Comparison of ENCODE assay signal across 9 cellular contexts in the genomic region with DNA sequence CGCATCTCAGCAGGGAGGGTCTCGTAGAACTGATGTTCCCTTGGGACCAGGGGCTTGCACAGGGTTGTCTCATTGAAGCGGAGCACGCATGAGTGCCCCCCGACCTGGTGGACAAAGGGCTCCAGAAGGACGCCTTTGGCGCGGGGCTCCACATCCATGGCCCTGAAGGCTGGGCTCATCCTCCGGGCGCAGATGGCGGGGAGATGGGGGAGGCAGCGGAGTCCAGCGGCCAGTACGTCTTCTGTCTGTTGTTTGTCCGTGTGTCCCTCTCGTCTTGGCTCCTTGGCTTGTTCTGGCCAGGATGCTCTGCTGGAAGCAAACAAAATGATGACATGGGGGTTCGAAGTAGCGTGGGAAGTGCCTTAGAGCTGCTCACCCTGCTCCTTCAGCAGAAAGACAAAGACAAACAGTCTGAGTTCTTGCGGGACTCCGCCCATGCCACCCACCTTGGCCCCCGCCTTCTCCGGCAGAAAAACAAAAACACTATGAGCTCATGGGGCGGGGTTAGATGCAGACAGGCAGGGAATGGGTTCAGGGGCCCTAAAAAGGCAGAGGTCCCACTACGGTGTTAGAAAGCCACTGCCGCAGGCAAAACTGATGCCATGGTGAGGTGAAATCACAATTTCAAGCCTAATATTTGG. TPM values are rescaled to one million over a fixed set of nuclear protein-coding genes. Genes with fewer than 3 reads are reported as not detected.
DNase-seq lines count a peak whose midpoint lies in the region; ATAC-seq and TF ChIP-seq lines count a peak whose summit lies in the region.
"Had no signal": no experiment of that assay in that cellular context is flagged by ENCODE, and none has a peak within 500 bp of the region (broad histone marks: within the 10 kb centered on the region; RNA-seq: fewer than 3 reads in every experiment).

No MANE protein-coding gene starts in this region.

- 0 out of 2 replicates have a peak, but pooled peaks cover 5% of the 10 kb centered on the region for H3K4me1 ChIP-seq in Caco-2
- H3K4me1 ChIP-seq in cardiac muscle cell (ENCODE audit: low read depth), result peaks cover 3% of the 10 kb centered on the region
- peaks cover 16% of the 10 kb centered on the region for H3K4me1 ChIP-seq in parathyroid adenoma

- no peak for ATAC-seq in activated T-helper 17 cell treated with anti-CD3 and anti-CD28 coated beads, Interleukin-2, amount 50 U/mL, for 72 hours (replicated peaks)
- ATAC-seq: activated T-cell treated with anti-CD3 and anti-CD28 coated beads, Interleukin-2, amount 50 U/mL, for 72 hours had no signal

- no TSS peak for BruUV-seq in Caco-2 (replicated peaks; lab: Mats Ljungman, UMichigan)

- peaks cover 55% of the 10 kb centered on the region for H3K79me2 ChIP-seq in parathyroid adenoma

- H3K27ac Mint-ChIP-seq in Caco-2 (ENCODE audit: unreplicated experiment), result peak overlapping the region; percentile 51
- peak overlapping the region; percentile 45 for H3K27ac Mint-ChIP-seq in activated T-helper 17 cell treated with anti-CD3 and anti-CD28 coated beads, Interleukin-2, amount 50 U/mL, for 72 hours
- H3K27ac Mint-ChIP-seq: activated T-cell treated with anti-CD3 and anti-CD28 coated beads, Interleukin-2, amount 50 U/mL, for 72 hours had no signal

- H3K4me3 ChIP-seq in Caco-2 (ENCODE audit: low read depth, low read length) (no peak overlapping the region), cardiac muscle cell (no peak overlapping the region), parathyroid adenoma (ENCODE audit: low read depth, low read length) (peak overlapping the region; percentile 33)

- H3K27ac ChIP-seq in cardiac muscle cell (peak overlapping the region; percentile 39), parathyroid adenoma (peak overlapping the region; percentile 89)

- peaks cover 85% of the 10 kb centered on the region for H3K36me3 Mint-ChIP-seq in Caco-2 (ENCODE audit: insufficient read depth, unreplicated experiment)
- H3K36me3 Mint-ChIP-seq in activated T-helper 17 cell treated with anti-CD3 and anti-CD28 coated beads, Interleukin-2, amount 50 U/mL, for 72 hours (ENCODE audit: low read depth), result peaks cover 82% of the 10 kb centered on the region

- H3K9me3 ChIP-seq in Caco-2 (no peaks in the 10 kb centered on the region), cardiac muscle cell (ENCODE audit: low read depth) (no peaks in the 10 kb centered on the region), parathyroid adenoma (ENCODE audit: control insufficient read depth, low read length) (no peaks in the 10 kb centered on the region)

- H3K9ac ChIP-seq in parathyroid adenoma, result no peak overlapping the region

- TF ChIP-seq CTCF in Caco-2 (IDR thresholded peaks at IDR 0.05; ENCODE audit: insufficient read depth in 1 of 2, low read depth in 1 of 2, low read length in 1 of 2, severe bottlenecking in 1 of 2, unreplicated experiment in 1 of 2) (no peak), cardiac muscle cell (IDR thresholded peaks at IDR 0.05; ENCODE audit: low read depth, low read length) (no peak), parathyroid adenoma (IDR thresholded peaks at IDR 0.05) (no peak), GM10248 (IDR thresholded peaks at IDR 0.05; ENCODE audit: control extremely low read depth, extremely low read depth, low read depth, missing control alignments) (no peak)

- DNase-seq in Caco-2 (no peak), cardiac muscle cell (ENCODE audit: low read depth in 1 of 2, low spot score in 1 of 2) (peak in 1 of 2 donors; percentile 81), GM10248 (ENCODE audit: extremely low spot score) (no peak), DMS53 (lab: John Stamatoyannopoulos, UW) (no peak), NCI-H510A treated with DMSO at 0.1 percent for 48 hours (lab: John Stamatoyannopoulos, UW) (no peak), HT-29 (ENCODE audit: low spot score) (no peak)
- DNase-seq: activated T-cell treated with anti-CD3 and anti-CD28 coated beads, Interleukin-2, amount 50 U/mL, for 72 hours had no signal

- peak overlapping the region; percentile 65 for H3K4me2 ChIP-seq in parathyroid adenoma (ENCODE audit: low read length)

- H3K9me3 Mint-ChIP-seq in Caco-2 (ENCODE audit: unreplicated experiment), result no peaks in the 10 kb centered on the region
- no peaks in the 10 kb centered on the region for H3K9me3 Mint-ChIP-seq in activated T-helper 17 cell treated with anti-CD3 and anti-CD28 coated beads, Interleukin-2, amount 50 U/mL, for 72 hours
- H3K9me3 Mint-ChIP-seq: activated T-cell treated with anti-CD3 and anti-CD28 coated beads, Interleukin-2, amount 50 U/mL, for 72 hours had no signal

- intact Hi-C loops in Caco-2 (cut with micrococcal nuclease; ENCODE audit: unreplicated experiment), result no loop called here

- peaks cover 7% of the 10 kb centered on the region for H3K4me1 Mint-ChIP-seq in Caco-2 (ENCODE audit: low read depth, unreplicated experiment)
- peaks cover 10% of the 10 kb centered on the region for H3K4me1 Mint-ChIP-seq in activated T-helper 17 cell treated with anti-CD3 and anti-CD28 coated beads, Interleukin-2, amount 50 U/mL, for 72 hours

- H3K4me3 Mint-ChIP-seq in Caco-2 (ENCODE audit: unreplicated experiment), result no peak overlapping the region
- H3K4me3 Mint-ChIP-seq in activated T-helper 17 cell treated with anti-CD3 and anti-CD28 coated beads, Interleukin-2, amount 50 U/mL, for 72 hours, result no peak overlapping the region
- H3K4me3 Mint-ChIP-seq: activated T-cell treated with anti-CD3 and anti-CD28 coated beads, Interleukin-2, amount 50 U/mL, for 72 hours had no signal

- no peaks in the 10 kb centered on the region for H3K27me3 ChIP-seq in Caco-2 (replicated peaks; ENCODE audit: control insufficient read depth, insufficient read depth, low read length)
- no peaks in the 10 kb centered on the region for H3K27me3 ChIP-seq in cardiac muscle cell
- H3K27me3 ChIP-seq in parathyroid adenoma (ENCODE audit: control insufficient read depth, insufficient read depth, low read length), result no peaks in the 10 kb centered on the region

- no peaks in the 10 kb centered on the region for H3K27me3 Mint-ChIP-seq in Caco-2 (ENCODE audit: insufficient read depth, unreplicated experiment)
- no peaks in the 10 kb centered on the region for H3K27me3 Mint-ChIP-seq in activated T-helper 17 cell treated with anti-CD3 and anti-CD28 coated beads, Interleukin-2, amount 50 U/mL, for 72 hours

- H2AFZ ChIP-seq in parathyroid adenoma, result no peak overlapping the region

- H3K36me3 ChIP-seq in Caco-2 (ENCODE audit: control insufficient read depth, insufficient read depth, low read length) (peaks cover 7% of the 10 kb centered on the region; the same call in 1 of the 2 replicates), cardiac muscle cell (peaks cover 53% of the 10 kb centered on the region), parathyroid adenoma (ENCODE audit: control insufficient read depth, insufficient read depth, low read length) (no peaks in the 10 kb centered on the region)

- CTCF ChIA-PET in Caco-2 (lab: Charles Lee) (no interaction called here), GM10248 (lab: Yijun Ruan, JAX) (interaction anchor here (1.0 to 3.2 kb wide), 3 partner anchors 9 to 45 kb away, joined by 3 to 16 read pairs (median 13); a partner anchor contains a TSS)

- POLR2A ChIA-PET in Caco-2 (lab: Charles Lee) (interaction anchor here (0.5 kb wide), 1 partner anchor 176 kb away, joined by 3 read pairs; no protein-coding TSS in a partner anchor), GM10248 (lab: Yijun Ruan, JAX) (no interaction called here)

RNA-seq across cellular contexts. Expression of a gene that starts 9.5 kb away (rescaled TPM):
- total RNA-seq in Caco-2 (2022), result 30.1 and 30.2 TPM in 2 replicates
- 100 to 1,000 TPM in 1 of 2 donors, 10 to 100 TPM in 1; 58.0 to 110 TPM for total RNA-seq in activated T-helper 17 cell treated with anti-CD3 and anti-CD28 coated beads, Interleukin-2, amount 50 U/mL, for 72 hours
- 68.7 and 73.4 TPM in 2 replicates for total RNA-seq in cardiac muscle cell
- 49.6 and 51.7 TPM in 2 replicates for polyA plus RNA-seq in cardiac muscle cell
- 33.8 and 42.8 TPM in 2 replicates for total RNA-seq in HT-29 (2014; rRNA removed; shearing (Covaris generic))

RNA-seq across cellular contexts. Expression of a gene that starts 21.8 kb away (rescaled TPM):
- 91.7 and 100 TPM in 2 replicates for total RNA-seq in Caco-2 (2022)
- 10 to 100 TPM; 43.4 to 51.1 TPM for total RNA-seq in activated T-helper 17 cell treated with anti-CD3 and anti-CD28 coated beads, Interleukin-2, amount 50 U/mL, for 72 hours
- total RNA-seq in cardiac muscle cell, result 87.4 and 119 TPM in 2 replicates
- polyA plus RNA-seq in cardiac muscle cell, result 130 and 140 TPM in 2 replicates
- total RNA-seq in HT-29 (2014; rRNA removed; shearing (Covaris generic)), result 46.8 and 55.9 TPM in 2 replicates

RNA-seq across cellular contexts. Expression of a gene that starts 32.5 kb away (rescaled TPM):
- 35.4 and 39.0 TPM in 2 replicates for total RNA-seq in Caco-2 (2022)
- total RNA-seq in activated T-helper 17 cell treated with anti-CD3 and anti-CD28 coated beads, Interleukin-2, amount 50 U/mL, for 72 hours, result 10 to 100 TPM; 20.3 to 27.1 TPM
- 5.4 and 5.9 TPM in 2 replicates for total RNA-seq in cardiac muscle cell
- 3.1 and 3.4 TPM in 2 replicates for polyA plus RNA-seq in cardiac muscle cell
- total RNA-seq in HT-29 (2014; rRNA removed; shearing (Covaris generic)), result 9.9 and 12.5 TPM in 2 replicates

RNA-seq across cellular contexts. Expression of a gene that starts 60.0 kb away (rescaled TPM):
- total RNA-seq in Caco-2 (2022) (54.7 and 59.4 TPM in 2 replicates), cardiac muscle cell (55.8 and 87.4 TPM in 2 replicates)
- 10 to 100 TPM; 34.9 to 37.6 TPM for total RNA-seq in activated T-helper 17 cell treated with anti-CD3 and anti-CD28 coated beads, Interleukin-2, amount 50 U/mL, for 72 hours
- 52.0 and 68.1 TPM in 2 replicates for polyA plus RNA-seq in cardiac muscle cell
- 28.3 and 32.1 TPM in 2 replicates for total RNA-seq in HT-29 (2014; rRNA removed; shearing (Covaris generic))
